Comparison of ENCODE assay signal across 9 cellular contexts in the genomic region with DNA sequence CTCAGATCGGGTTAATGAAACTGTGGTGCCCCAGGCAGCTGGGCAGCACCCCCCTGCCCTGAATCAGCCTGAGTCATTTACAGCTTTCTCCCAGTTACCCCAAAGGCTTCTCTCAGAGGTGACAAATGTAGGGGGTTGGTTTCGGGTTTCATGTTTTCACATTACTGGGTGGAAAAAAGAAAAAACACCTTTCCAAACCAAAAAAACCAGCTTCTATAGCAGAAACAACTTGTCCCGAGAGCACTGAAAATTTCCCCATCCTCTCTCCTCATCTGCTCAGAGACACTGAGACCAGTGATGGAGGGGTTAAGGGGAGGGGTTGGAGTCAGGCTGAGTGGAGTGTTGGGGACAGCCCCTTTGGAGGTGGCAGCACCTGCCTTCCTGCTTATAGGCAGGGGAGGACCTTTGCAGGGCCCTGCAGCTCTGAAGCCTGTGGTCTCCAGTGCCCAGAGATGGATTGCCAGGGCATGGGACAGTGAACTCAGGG. TPM values are rescaled to one million over a fixed set of nuclear protein-coding genes. Genes with fewer than 3 reads are reported as not detected.
DNase-seq lines count a peak whose midpoint lies in the region; ATAC-seq and TF ChIP-seq lines count a peak whose summit lies in the region.
"Had no signal": no experiment of that assay in that cellular context is flagged by ENCODE, and none has a peak within 500 bp of the region (broad histone marks: within the 10 kb centered on the region; RNA-seq: fewer than 3 reads in every experiment).

No MANE protein-coding gene starts in this region.

- no peak overlapping the region for H2AFZ ChIP-seq in PC-9

- DNase-seq in NCI-H2107 treated with DMSO at 0.1 percent for 48 hours (lab: John Stamatoyannopoulos, UW; ENCODE audit: unreplicated experiment) (peak; percentile 28), NCI-H2107 (lab: John Stamatoyannopoulos, UW) (no peak), PC-9 (peak in 1 of 2 experiments; percentile 62), fibroblast of mammary gland (ENCODE audit: low read depth) (peak; percentile 34), chondrocyte (ENCODE audit: low spot score) (no peak), CD14-positive monocyte (ENCODE audit: low spot score) (no peak), putamen (ENCODE audit: low spot score) (no peak)

- peaks cover 29% of the 10 kb centered on the region for H3K4me1 Mint-ChIP-seq in chondrocyte (ENCODE audit: low read depth)
- H3K4me1 Mint-ChIP-seq in CD14-positive monocyte: peaks cover 28% of the 10 kb centered on the region

- H3K27me3 ChIP-seq in PC-9 (ENCODE audit: insufficient read depth, low read depth): no peaks in the 10 kb centered on the region

- H3K9me3 ChIP-seq in PC-9 (ENCODE audit: insufficient read depth, low read depth): no peaks in the 10 kb centered on the region

- H3K36me3 Mint-ChIP-seq in chondrocyte (ENCODE audit: low read depth) (peaks cover 8% of the 10 kb centered on the region), CD14-positive monocyte (peaks cover 27 to 42% of the 10 kb centered on the region in 2 donors)

- POLR2A ChIA-PET in PC-9 (lab: Charles Lee; ENCODE audit: unreplicated experiment): interaction anchor here (0.6 kb wide), 1 partner anchor 1359 kb away, joined by 4 read pairs; no protein-coding TSS in a partner anchor

- intact Hi-C loops in PC-9 (cut with micrococcal nuclease; ENCODE audit: unreplicated experiment): loop anchor here (2.0 to 5.0 kb wide), 4 partner anchors 109 to 1064 kb away; no protein-coding TSS in a partner anchor
- intact Hi-C loops in CD14-positive monocyte (cut with micrococcal nuclease): loop anchor here in 1 of 2 donors (10.0 kb wide), 1 partner anchor 807 kb away; no protein-coding TSS in a partner anchor

- no peak overlapping the region for H3K27ac Mint-ChIP-seq in chondrocyte (ENCODE audit: unreplicated experiment)
- peak overlapping the region in 1 of 7 donors; percentile 11 for H3K27ac Mint-ChIP-seq in CD14-positive monocyte

- H3K4me2 ChIP-seq in PC-9: peak overlapping the region; percentile 73

- TF ChIP-seq CTCF in PC-9 (conservative IDR thresholded peaks at IDR 0.05) (no peak), fibroblast of mammary gland (conservative IDR thresholded peaks at IDR 0.05; ENCODE audit: control insufficient read depth, insufficient read depth, low read depth, low read length) (no peak), chondrocyte (IDR thresholded peaks at IDR 0.05) (no peak), CD14-positive monocyte (IDR thresholded peaks at IDR 0.05) (no peak)

- no peaks in the 10 kb centered on the region for H4K20me1 ChIP-seq in PC-9 (ENCODE audit: insufficient read depth)

- no peaks in the 10 kb centered on the region for H3K9me3 Mint-ChIP-seq in chondrocyte (ENCODE audit: low read depth)
- no peaks in the 10 kb centered on the region for H3K9me3 Mint-ChIP-seq in CD14-positive monocyte

- H3K36me3 ChIP-seq in PC-9 (ENCODE audit: low read depth): peaks cover 4% of the 10 kb centered on the region; the same call in 1 of the 2 replicates

- peaks cover 36% of the 10 kb centered on the region; the same call in 1 of the 2 replicates for H3F3A ChIP-seq in PC-9 (ENCODE audit: insufficient read depth, low read depth)

- H3K27ac ChIP-seq in PC-9: peak overlapping the region; percentile 91

- peak; percentile 75 for ATAC-seq in HG02588 (IDR thresholded peaks at IDR 0.05; ENCODE audit: unreplicated experiment)

- CTCF ChIA-PET in PC-9 (lab: Charles Lee): interaction anchor here (0.9 kb wide), 1 partner anchor 808 kb away, joined by 3 read pairs; no protein-coding TSS in a partner anchor

- H3K79me2 ChIP-seq in PC-9 (ENCODE audit: low read depth): no peaks in the 10 kb centered on the region

- H3K4me1 ChIP-seq in PC-9 (replicated peaks; ENCODE audit: insufficient read depth): peaks cover 48% of the 10 kb centered on the region

- H3K27me3 Mint-ChIP-seq in chondrocyte (ENCODE audit: low read depth): no peaks in the 10 kb centered on the region
- H3K27me3 Mint-ChIP-seq in CD14-positive monocyte (ENCODE audit: low read depth in 3 of 3): peaks cover 8 to 19% (median 10%) of the 10 kb centered on the region in 3 donors

- no peak overlapping the region for H3K4me3 ChIP-seq in PC-9
- H3K4me3 ChIP-seq in fibroblast of mammary gland (ENCODE audit: control insufficient read depth, low read depth, low read length): no peak overlapping the region
- H3K4me3 ChIP-seq: lung had no signal

- H3K9me2 ChIP-seq in PC-9 (ENCODE audit: insufficient read depth): no peaks in the 10 kb centered on the region

- H3K4me3 Mint-ChIP-seq in chondrocyte (ENCODE audit: unreplicated experiment) (no peak overlapping the region), CD14-positive monocyte (no peak overlapping the region)

- BruUV-seq in PC-9 (replicated peaks; lab: Mats Ljungman, UMichigan): no TSS peak

RNA-seq across cellular contexts. Expression of a gene that starts 15.6 kb away (rescaled TPM):
- 21.8 and 36.4 TPM in 2 replicates for total RNA-seq in PC-9 (2021)
- 26.4 to 35.6 TPM (median 32.3 TPM) in 3 replicates for total RNA-seq in chondrocyte
- 10 to 100 TPM; 20.5 to 26.0 TPM for polyA plus RNA-seq in CD14-positive monocyte

RNA-seq across cellular contexts. Expression of a gene that starts 18.4 kb away (rescaled TPM):
- total RNA-seq in PC-9 (2021) (not detected in 2 replicates), chondrocyte (1.3 to 11.7 TPM (median 1.6 TPM) in 3 replicates)
- not detected for polyA plus RNA-seq in CD14-positive monocyte

RNA-seq across cellular contexts. Expression of a gene that starts 22.8 kb away (rescaled TPM):
- 26.2 and 29.8 TPM in 2 replicates for total RNA-seq in PC-9 (2021)
- 57.9 to 72.6 TPM (median 58.9 TPM) in 3 replicates for total RNA-seq in chondrocyte
- 10 to 100 TPM; 26.1 to 32.3 TPM for polyA plus RNA-seq in CD14-positive monocyte

RNA-seq across cellular contexts. Expression of a gene that starts 38.3 kb away (rescaled TPM):
- total RNA-seq in PC-9 (2021) (82.6 and 99.1 TPM in 2 replicates), chondrocyte (45.6 to 60.4 TPM (median 46.2 TPM) in 3 replicates)
- polyA plus RNA-seq in CD14-positive monocyte: 10 to 100 TPM; 53.3 to 55.7 TPM

Comparison
In these comparisons a context has a peak if more than half of its experiments do, and no peak if none do; other contexts are left out.
1. DNase-seq: peak in NCI-H2107 treated with DMSO at 0.1 percent for 48 hours (single experiment) and fibroblast of mammary gland (single experiment); none in NCI-H2107 (single experiment), chondrocyte (single experiment), CD14-positive monocyte (single experiment) and putamen (single experiment).